In the genomic region with DNA sequence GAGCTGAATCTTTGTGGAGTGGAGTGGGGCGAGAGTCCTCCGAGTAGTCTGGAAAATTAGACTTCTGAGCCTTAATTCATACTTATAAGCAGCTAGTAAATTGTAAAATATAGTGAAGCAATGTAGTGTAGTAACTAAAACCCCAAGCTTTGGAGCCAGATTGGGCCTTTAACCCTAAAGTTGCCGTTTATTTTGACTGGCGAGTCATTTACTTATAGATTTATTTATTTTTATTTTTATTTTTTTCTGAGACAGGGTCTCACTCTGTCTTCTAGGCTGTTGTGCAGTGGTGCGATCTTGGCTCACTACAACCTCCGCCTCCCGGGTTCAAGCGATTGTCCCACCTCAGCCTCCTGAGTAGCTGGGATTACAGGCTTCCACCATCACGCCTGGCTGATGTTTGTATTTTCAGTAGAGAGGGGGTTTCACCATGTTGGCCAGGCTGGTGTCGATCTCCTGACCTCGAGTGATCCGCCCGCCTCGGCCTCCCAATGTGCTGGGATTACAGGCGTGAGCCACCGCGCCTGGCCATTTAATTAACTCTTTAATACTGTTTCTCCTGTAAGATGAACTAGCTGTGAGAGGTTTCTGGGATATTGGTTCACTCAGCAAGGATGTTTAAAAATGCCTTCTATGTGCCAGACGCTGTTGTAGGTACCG, we compare ENCODE assay signal across 8 cellular contexts. TPM values are rescaled to one million over a fixed set of nuclear protein-coding genes. Genes with fewer than 3 reads are reported as not detected.
DNase-seq lines count a peak whose midpoint lies in the region; ATAC-seq and TF ChIP-seq lines count a peak whose summit lies in the region.

No MANE protein-coding gene starts in this region.

- H3K4me3 ChIP-seq in right atrium auricular region (peak overlapping the region; percentile 63 to 86), skeletal muscle tissue (ENCODE audit: low read length in 3 of 3) (peak overlapping the region; percentile 88 to 94 (median 92))

- no peak overlapping the region for H2AFZ ChIP-seq in H9 (ENCODE audit: low read length)

- H3K9ac ChIP-seq in H9 (ENCODE audit: extremely low read depth, insufficient read length, low read length), result peak overlapping the region; percentile 78
- peak overlapping the region; percentile 89 to 95 (median 92) for H3K9ac ChIP-seq in skeletal muscle tissue (ENCODE audit: low read depth in 1 of 3, low read length in 3 of 3)

- peak overlapping the region; percentile 99 to 100 (median 100) for H3K27ac Mint-ChIP-seq in H9
- H3K27ac Mint-ChIP-seq in activated CD4-positive, alpha-beta memory T cell treated with anti-CD3 and anti-CD28 coated beads for 36 hours, result peak overlapping the region; percentile 97

- H3K27me3 ChIP-seq in H9 (ENCODE audit: insufficient read depth, low read length) (no peaks in the 10 kb centered on the region), right atrium auricular region (no peaks in the 10 kb centered on the region), skeletal muscle tissue (ENCODE audit: control insufficient read depth in 3 of 3, insufficient read depth in 3 of 3, low read length in 3 of 3) (no peaks in the 10 kb centered on the region)

- H3K14ac ChIP-seq in H9 (ENCODE audit: insufficient read depth, low read length), result peak overlapping the region; percentile 56; the same call in 1 of the 2 replicates

- no peak overlapping the region for H2BK5ac ChIP-seq in H9 (ENCODE audit: insufficient read length, low read length)

- H3K23ac ChIP-seq in H9 (ENCODE audit: insufficient read length, low read depth, low read length), result no peak overlapping the region

- WGBS in H9 (ENCODE audit: extremely low coverage, insufficient read length, low lambda C conversion rate), result no CpG with 5 or more reads among the region's 19 CpGs

- no peak overlapping the region for H3T11ph ChIP-seq in H9 (ENCODE audit: low read length)

- no peak overlapping the region for H2BK20ac ChIP-seq in H9 (ENCODE audit: low read depth, low read length, poor library complexity, severe bottlenecking)

- H3K9me3 ChIP-seq in H9 (ENCODE audit: control insufficient read depth, low read depth, low read length), result no peaks in the 10 kb centered on the region
- H3K9me3 ChIP-seq in right atrium auricular region, result no peaks in the 10 kb centered on the region
- H3K9me3 ChIP-seq in skeletal muscle tissue (ENCODE audit: control insufficient read depth in 3 of 3, low read length in 3 of 3), result no peaks in the 10 kb centered on the region

- peak overlapping the region; percentile 58 for H3K4me2 ChIP-seq in H9 (ENCODE audit: insufficient read depth, insufficient read length, low read length)

- H3K56ac ChIP-seq in H9 (ENCODE audit: insufficient read length, low read depth, low read length), result no peak overlapping the region

- no peak for TF ChIP-seq CTCF in H9 (conservative IDR thresholded peaks at IDR 0.05)
- no peak for TF ChIP-seq CTCF in right atrium auricular region (IDR thresholded peaks at IDR 0.05)

- H3K36me3 ChIP-seq in right atrium auricular region (peaks cover 25% of the 10 kb centered on the region), skeletal muscle tissue (ENCODE audit: control insufficient read depth in 3 of 3, insufficient read depth in 3 of 3, low read length in 3 of 3) (peaks cover 16 to 29% (median 24%) of the 10 kb centered on the region in 3 donors)

- H3K18ac ChIP-seq in H9 (ENCODE audit: insufficient read length, low read depth, low read length), result peak overlapping the region; percentile 50

- intact Hi-C loops in activated CD4-positive, alpha-beta memory T cell treated with anti-CD3 and anti-CD28 coated beads for 36 hours (cut with micrococcal nuclease), result loop anchor here (1.0 to 2.0 kb wide), 4 partner anchors 78 to 978 kb away; a partner anchor contains a TSS
- intact Hi-C loops in head of caudate nucleus (cut with DNase I), result no loop called here

- DNase-seq in H9 (no peak), right atrium auricular region (ENCODE audit: low spot score) (no peak), head of caudate nucleus (no peak)
- DNase-seq in activated CD4-positive, alpha-beta memory T cell treated with anti-CD3 and anti-CD28 coated beads for 36 hours, result no peak
- DNase-seq in activated effector memory CD4-positive, alpha-beta T cell treated with Interleukin-2 at 50 U/mL for 16 hours, result no peak

- H3K4me1 ChIP-seq in H9 (ENCODE audit: insufficient read depth, low read length), result no peaks in the 10 kb centered on the region
- H3K4me1 ChIP-seq in right atrium auricular region, result peaks cover 0 to 18% of the 10 kb centered on the region in 2 donors
- peaks cover 11 to 19% (median 17%) of the 10 kb centered on the region in 3 donors for H3K4me1 ChIP-seq in skeletal muscle tissue (ENCODE audit: control insufficient read depth in 3 of 3, insufficient read depth in 3 of 3, low read length in 3 of 3)

- ATAC-seq in GM21529 (IDR thresholded peaks at IDR 0.05; ENCODE audit: unreplicated experiment) (no peak), GM19328 (IDR thresholded peaks at IDR 0.05; ENCODE audit: unreplicated experiment) (no peak)

- H3K79me1 ChIP-seq in H9 (ENCODE audit: insufficient read depth, low read depth, low read length, poor library complexity, severe bottlenecking), result no peaks in the 10 kb centered on the region

- H3K23me2 ChIP-seq in H9 (ENCODE audit: insufficient read length, low read depth, low read length, poor library complexity, severe bottlenecking), result peaks cover 4% of the 10 kb centered on the region

- H2BK120ac ChIP-seq in H9 (ENCODE audit: low read depth, low read length, poor library complexity, severe bottlenecking), result no peak overlapping the region

- H3K9me3 Mint-ChIP-seq in H9, result no peaks in the 10 kb centered on the region; a peak in 1 of 5 replicates
- no peaks in the 10 kb centered on the region for H3K9me3 Mint-ChIP-seq in activated CD4-positive, alpha-beta memory T cell treated with anti-CD3 and anti-CD28 coated beads for 36 hours

- H4K91ac ChIP-seq in H9 (ENCODE audit: insufficient read length, low read depth, low read length), result no peak overlapping the region

- no peaks in the 10 kb centered on the region for H4K20me1 ChIP-seq in H9 (ENCODE audit: control insufficient read depth, insufficient read depth, insufficient read length)

- H3K79me2 ChIP-seq in H9 (ENCODE audit: insufficient read depth, low read length), result peaks cover 5% of the 10 kb centered on the region; the same call in 1 of the 2 replicates

- H3K27me3 Mint-ChIP-seq in H9 (ENCODE audit: low read depth), result no peaks in the 10 kb centered on the region; the same call in 1 of the 2 replicates
- no peaks in the 10 kb centered on the region for H3K27me3 Mint-ChIP-seq in activated CD4-positive, alpha-beta memory T cell treated with anti-CD3 and anti-CD28 coated beads for 36 hours

- H3K4me1 Mint-ChIP-seq in H9, result peaks cover 26 to 38% of the 10 kb centered on the region in 2 experiments
- H3K4me1 Mint-ChIP-seq in activated CD4-positive, alpha-beta memory T cell treated with anti-CD3 and anti-CD28 coated beads for 36 hours (ENCODE audit: low read depth), result peaks cover 46% of the 10 kb centered on the region

- no peak overlapping the region for H4K8ac ChIP-seq in H9 (replicated peaks; ENCODE audit: insufficient read length, low read depth, low read length)

- peaks cover 30 to 39% (median 36%) of the 10 kb centered on the region in 3 experiments for H3K36me3 Mint-ChIP-seq in H9 (ENCODE audit: insufficient read depth in 1 of 3, low read depth in 3 of 3)
- peaks cover 43% of the 10 kb centered on the region for H3K36me3 Mint-ChIP-seq in activated CD4-positive, alpha-beta memory T cell treated with anti-CD3 and anti-CD28 coated beads for 36 hours

- no peak overlapping the region for H2BK15ac ChIP-seq in H9 (ENCODE audit: low read depth, low read length)

- peak overlapping the region; percentile 92 for H3K4me3 Mint-ChIP-seq in H9
- H3K4me3 Mint-ChIP-seq in activated CD4-positive, alpha-beta memory T cell treated with anti-CD3 and anti-CD28 coated beads for 36 hours, result peak overlapping the region; percentile 86

- CTCF ChIA-PET in activated CD4-positive, alpha-beta memory T cell treated with anti-CD3 and anti-CD28 coated beads for 36 hours (lab: Charles Lee), result no interaction called here

- no peak overlapping the region for H4K5ac ChIP-seq in H9 (ENCODE audit: insufficient read length, low read depth, low read length)

- H2BK12ac ChIP-seq in H9 (ENCODE audit: insufficient read length, low read depth, low read length), result no peak overlapping the region

- H3K27ac ChIP-seq in H9 (ENCODE audit: insufficient read length, low read depth, low read length) (no peak overlapping the region), right atrium auricular region (peak overlapping the region; percentile 77 to 86), skeletal muscle tissue (ENCODE audit: low read depth, low read length) (peak overlapping the region; percentile 81)

- no peak overlapping the region for H3K4ac ChIP-seq in H9 (ENCODE audit: low read depth, low read length)

- POLR2A ChIA-PET in activated CD4-positive, alpha-beta memory T cell treated with anti-CD3 and anti-CD28 coated beads for 36 hours (lab: Charles Lee), result interaction anchor here (0.9 to 2.2 kb wide), 4 partner anchors 9 to 798 kb away, joined by 3 to 8 read pairs (median 4); no protein-coding TSS in a partner anchor

- no peak overlapping the region for H2AK5ac ChIP-seq in H9 (ENCODE audit: insufficient read length, low read length)

RNA-seq across cellular contexts. Expression of a gene that starts 0.7 kb away (rescaled TPM):
- total RNA-seq in H9 (2021) (2,916 and 2,922 TPM in 2 replicates), right atrium auricular region (1,000 to 10,000 TPM; 1,337 to 2,849 TPM), skeletal muscle tissue (9,051 TPM)
- total RNA-seq in activated CD4-positive, alpha-beta memory T cell treated with anti-CD3 and anti-CD28 coated beads for 36 hours, result 1,000 to 10,000 TPM; 2,621 to 2,722 TPM
